1 cellular context compared by ENCODE assay signal in genomic region chr17:752620-753219, GRCh38.
TF ChIP-seq lines count a peak whose summit lies in the region.

No MANE protein-coding gene starts in this region.

TF ChIP-seq in HepG2, 621 proteins besides CTCF, POLR2A, EP300 and RAD21 (continued from another document):
- TF ChIP-seq, protein P1, sequence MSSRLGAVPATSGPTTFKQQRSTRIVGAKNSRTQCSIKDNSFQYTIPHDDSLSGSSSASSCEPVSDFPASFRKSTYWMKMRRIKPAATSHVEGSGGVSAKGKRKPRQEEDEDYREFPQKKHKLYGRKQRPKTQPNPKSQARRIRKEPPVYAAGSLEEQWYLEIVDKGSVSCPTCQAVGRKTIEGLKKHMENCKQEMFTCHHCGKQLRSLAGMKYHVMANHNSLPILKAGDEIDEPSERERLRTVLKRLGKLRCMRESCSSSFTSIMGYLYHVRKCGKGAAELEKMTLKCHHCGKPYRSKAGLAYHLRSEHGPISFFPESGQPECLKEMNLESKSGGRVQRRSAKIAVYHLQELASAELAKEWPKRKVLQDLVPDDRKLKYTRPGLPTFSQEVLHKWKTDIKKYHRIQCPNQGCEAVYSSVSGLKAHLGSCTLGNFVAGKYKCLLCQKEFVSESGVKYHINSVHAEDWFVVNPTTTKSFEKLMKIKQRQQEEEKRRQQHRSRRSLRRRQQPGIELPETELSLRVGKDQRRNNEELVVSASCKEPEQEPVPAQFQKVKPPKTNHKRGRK (CRISPR knock-in tag; IDR thresholded peaks at IDR 0.05), result 0 out of 2 replicates have a peak, but pooled peaks have one; percentile 53
- TF ChIP-seq POLR2AphosphoS2 (IDR thresholded peaks at IDR 0.05; ENCODE audit: low read depth, low read length) (no peak), ZNF256 (CRISPR knock-in tag; conservative IDR thresholded peaks at IDR 0.05) (no peak), WIZ (CRISPR knock-in tag; IDR thresholded peaks at IDR 0.05) (no peak), GTF3A (CRISPR knock-in tag; conservative IDR thresholded peaks at IDR 0.05) (no peak), RFXANK (CRISPR knock-in tag; IDR thresholded peaks at IDR 0.05) (no peak), RBM22 (optimal IDR thresholded peaks at IDR 0.05; ENCODE audit: low read length) (no peak), JUND (CRISPR knock-in tag; IDR thresholded peaks at IDR 0.05) (no peak), ZFP37 (CRISPR knock-in tag; IDR thresholded peaks at IDR 0.05; ENCODE audit: borderline replicate concordance) (no peak), MAFK (conservative IDR thresholded peaks at IDR 0.05 in 1 of 2, IDR thresholded peaks at IDR 0.05 in 1 of 2; ENCODE audit: low read length in 2 of 2) (no peak), PAX8 (CRISPR knock-in tag; IDR thresholded peaks at IDR 0.05; ENCODE audit: borderline replicate concordance) (no peak)
- TF ChIP-seq, protein P2, sequence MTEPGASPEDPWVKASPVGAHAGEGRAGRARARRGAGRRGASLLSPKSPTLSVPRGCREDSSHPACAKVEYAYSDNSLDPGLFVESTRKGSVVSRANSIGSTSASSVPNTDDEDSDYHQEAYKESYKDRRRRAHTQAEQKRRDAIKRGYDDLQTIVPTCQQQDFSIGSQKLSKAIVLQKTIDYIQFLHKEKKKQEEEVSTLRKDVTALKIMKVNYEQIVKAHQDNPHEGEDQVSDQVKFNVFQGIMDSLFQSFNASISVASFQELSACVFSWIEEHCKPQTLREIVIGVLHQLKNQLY (CRISPR knock-in tag; IDR thresholded peaks at IDR 0.05), result no peak
- TF ChIP-seq, protein P3, sequence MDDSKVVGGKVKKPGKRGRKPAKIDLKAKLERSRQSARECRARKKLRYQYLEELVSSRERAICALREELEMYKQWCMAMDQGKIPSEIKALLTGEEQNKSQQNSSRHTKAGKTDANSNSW (CRISPR knock-in tag; IDR thresholded peaks at IDR 0.05; ENCODE audit: borderline replicate concordance), result no peak
- TF ChIP-seq, protein P4, sequence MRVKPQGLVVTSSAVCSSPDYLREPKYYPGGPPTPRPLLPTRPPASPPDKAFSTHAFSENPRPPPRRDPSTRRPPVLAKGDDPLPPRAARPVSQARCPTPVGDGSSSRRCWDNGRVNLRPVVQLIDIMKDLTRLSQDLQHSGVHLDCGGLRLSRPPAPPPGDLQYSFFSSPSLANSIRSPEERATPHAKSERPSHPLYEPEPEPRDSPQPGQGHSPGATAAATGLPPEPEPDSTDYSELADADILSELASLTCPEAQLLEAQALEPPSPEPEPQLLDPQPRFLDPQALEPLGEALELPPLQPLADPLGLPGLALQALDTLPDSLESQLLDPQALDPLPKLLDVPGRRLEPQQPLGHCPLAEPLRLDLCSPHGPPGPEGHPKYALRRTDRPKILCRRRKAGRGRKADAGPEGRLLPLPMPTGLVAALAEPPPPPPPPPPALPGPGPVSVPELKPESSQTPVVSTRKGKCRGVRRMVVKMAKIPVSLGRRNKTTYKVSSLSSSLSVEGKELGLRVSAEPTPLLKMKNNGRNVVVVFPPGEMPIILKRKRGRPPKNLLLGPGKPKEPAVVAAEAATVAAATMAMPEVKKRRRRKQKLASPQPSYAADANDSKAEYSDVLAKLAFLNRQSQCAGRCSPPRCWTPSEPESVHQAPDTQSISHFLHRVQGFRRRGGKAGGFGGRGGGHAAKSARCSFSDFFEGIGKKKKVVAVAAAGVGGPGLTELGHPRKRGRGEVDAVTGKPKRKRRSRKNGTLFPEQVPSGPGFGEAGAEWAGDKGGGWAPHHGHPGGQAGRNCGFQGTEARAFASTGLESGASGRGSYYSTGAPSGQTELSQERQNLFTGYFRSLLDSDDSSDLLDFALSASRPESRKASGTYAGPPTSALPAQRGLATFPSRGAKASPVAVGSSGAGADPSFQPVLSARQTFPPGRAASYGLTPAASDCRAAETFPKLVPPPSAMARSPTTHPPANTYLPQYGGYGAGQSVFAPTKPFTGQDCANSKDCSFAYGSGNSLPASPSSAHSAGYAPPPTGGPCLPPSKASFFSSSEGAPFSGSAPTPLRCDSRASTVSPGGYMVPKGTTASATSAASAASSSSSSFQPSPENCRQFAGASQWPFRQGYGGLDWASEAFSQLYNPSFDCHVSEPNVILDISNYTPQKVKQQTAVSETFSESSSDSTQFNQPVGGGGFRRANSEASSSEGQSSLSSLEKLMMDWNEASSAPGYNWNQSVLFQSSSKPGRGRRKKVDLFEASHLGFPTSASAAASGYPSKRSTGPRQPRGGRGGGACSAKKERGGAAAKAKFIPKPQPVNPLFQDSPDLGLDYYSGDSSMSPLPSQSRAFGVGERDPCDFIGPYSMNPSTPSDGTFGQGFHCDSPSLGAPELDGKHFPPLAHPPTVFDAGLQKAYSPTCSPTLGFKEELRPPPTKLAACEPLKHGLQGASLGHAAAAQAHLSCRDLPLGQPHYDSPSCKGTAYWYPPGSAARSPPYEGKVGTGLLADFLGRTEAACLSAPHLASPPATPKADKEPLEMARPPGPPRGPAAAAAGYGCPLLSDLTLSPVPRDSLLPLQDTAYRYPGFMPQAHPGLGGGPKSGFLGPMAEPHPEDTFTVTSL (CRISPR knock-in tag; IDR thresholded peaks at IDR 0.05; ENCODE audit: borderline replicate concordance), result no peak
